ENCODE assay signal across 16 cellular contexts in the genomic region with DNA sequence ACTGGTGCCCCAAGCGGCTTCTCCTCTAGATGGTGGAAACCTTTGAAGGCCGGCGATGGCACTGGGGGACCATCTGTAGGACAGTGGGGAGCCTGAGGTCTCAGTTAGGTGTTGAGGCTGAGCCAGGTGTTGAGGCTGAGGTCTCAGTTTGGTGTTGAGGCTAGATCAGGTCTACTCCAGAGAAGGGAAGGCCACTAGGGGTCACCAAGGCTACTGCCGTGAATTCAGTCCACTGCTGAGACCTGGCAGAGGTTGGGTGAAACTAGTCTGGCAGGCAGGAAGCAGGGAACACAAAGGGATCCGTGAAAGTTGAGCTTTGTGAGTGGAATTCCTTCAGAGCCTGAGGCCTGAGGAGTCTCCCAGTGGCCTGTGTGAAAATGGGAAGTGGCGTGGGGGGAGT.
A peak's percentile ranks its signal among the peaks of the same experiment; 100 is the strongest.
DNase-seq lines count a peak whose midpoint lies in the region; ATAC-seq and TF ChIP-seq lines count a peak whose summit lies in the region.
"Had no signal": no experiment of that assay in that cellular context is flagged by ENCODE, and none has a peak within 500 bp of the region (broad histone marks: within the 10 kb centered on the region; RNA-seq: fewer than 3 reads in every experiment).

No MANE protein-coding gene starts in this region.

- DNase-seq in SIG-M5 treated with dmso at 0.1 percent for 504 hours (lab: John Stamatoyannopoulos, UW; ENCODE audit: unreplicated experiment) (peak; percentile 24), SIG-M5 (lab: John Stamatoyannopoulos, UW) (no peak), PC-9 (peak; percentile 38 to 49), left ventricle myocardium superior (peak; percentile 19), stomach (peak; percentile 34), OCI-M2 (lab: John Stamatoyannopoulos, UW; ENCODE audit: unreplicated experiment) (no peak), occipital lobe (lab: John Stamatoyannopoulos, UW) (no peak), sciatic nerve (ENCODE audit: low spot score) (no peak)
- DNase-seq: activated CD4-positive, alpha-beta memory T cell treated with anti-CD3 and anti-CD28 coated beads, Interleukin-2, amount 10 ng/mL, durations not matched to agents 7 days and 5 days; activated naive CD8-positive, alpha-beta T cell treated with anti-CD3 and anti-CD28 coated beads for 36 hours; effector memory CD4-positive, alpha-beta T cell; NCI-H2171 treated with DMSO at 0.1 percent for 48 hours; stimulated activated CD4-positive, alpha-beta T cell treated with anti-CD3 and anti-CD28 coated beads, Interleukin-1b, Interleukin-23, amount 100 ng/mL, for 48 hours; T-cell had no signal

- intact Hi-C loops in PC-9 (cut with micrococcal nuclease; ENCODE audit: unreplicated experiment) (loop anchor here (1.0 to 10.0 kb wide), 2 partner anchors 122 to 185 kb away; no protein-coding TSS in a partner anchor), left ventricle myocardium superior (cut with micrococcal nuclease) (no loop called here), stomach (cut with DNase I; ENCODE audit: low total_unique reads) (no loop called here), sciatic nerve (cut with DNase I) (no loop called here)

- CTCF ChIA-PET in PC-9 (lab: Charles Lee) = interaction anchor here (0.6 kb wide), 1 partner anchor 46 kb away, joined by 3 read pairs; no protein-coding TSS in a partner anchor

- H3K36me3 ChIP-seq in PC-9 (ENCODE audit: low read depth) (no peaks in the 10 kb centered on the region), stomach (no peaks in the 10 kb centered on the region)

- peaks cover 5% of the 10 kb centered on the region; the same call in 1 of the 2 replicates for H3K79me2 ChIP-seq in PC-9 (ENCODE audit: low read depth)

- no peak for TF ChIP-seq EP300 in stomach (IDR thresholded peaks at IDR 0.05)

- POLR2A ChIA-PET in PC-9 (lab: Charles Lee; ENCODE audit: unreplicated experiment) = interaction anchor here (0.6 kb wide), 1 partner anchor 260 kb away, joined by 6 read pairs; a partner anchor contains a TSS

- H3F3A ChIP-seq in PC-9 (ENCODE audit: insufficient read depth, low read depth) = peaks cover 12% of the 10 kb centered on the region

- H4K20me1 ChIP-seq in PC-9 (ENCODE audit: insufficient read depth) = no peaks in the 10 kb centered on the region

- H3K4me3 ChIP-seq in PC-9 (no peak overlapping the region), stomach (no peak overlapping the region)

- TF ChIP-seq CTCF in PC-9 (conservative IDR thresholded peaks at IDR 0.05) (no peak; the same call in 1 of the 2 replicates), stomach (IDR thresholded peaks at IDR 0.05) (no peak)

- 65 to 78% (median 72%) methylated on average over 6 of the region's 6 CpGs for WGBS in stomach, 5 donors

- ATAC-seq in left ventricle myocardium superior (no peak), sciatic nerve (no peak)
- ATAC-seq: natural killer cell treated with Interleukin-12 subunit alpha and Interleukin-12 subunit beta and Interleukin-15 and Interleukin-18, amount 100 ng/mL, for 72 hours; T-cell had no signal

- no peak for TF ChIP-seq POLR2A in stomach (IDR thresholded peaks at IDR 0.05)

- H3K4me2 ChIP-seq in PC-9 = no peak overlapping the region

- H3K4me1 ChIP-seq in PC-9 (replicated peaks; ENCODE audit: insufficient read depth) (peaks cover 14% of the 10 kb centered on the region), stomach (peaks cover 5 to 17% (median 15%) of the 10 kb centered on the region in 4 donors)

- H2AFZ ChIP-seq in PC-9 = no peak overlapping the region

- H3K27ac ChIP-seq in PC-9 (no peak overlapping the region), stomach (peak overlapping the region in 1 of 5 donors; percentile 39)
- H3K27ac ChIP-seq: HL-60 had no signal

- no peaks in the 10 kb centered on the region for H3K9me3 ChIP-seq in PC-9 (ENCODE audit: insufficient read depth, low read depth)
- H3K9me3 ChIP-seq in stomach = no peaks in the 10 kb centered on the region

- no peaks in the 10 kb centered on the region for H3K27me3 ChIP-seq in PC-9 (ENCODE audit: insufficient read depth, low read depth)
- peaks cover 0 to 31% (median 0%) of the 10 kb centered on the region in 3 donors for H3K27me3 ChIP-seq in stomach

- no TSS peak for BruUV-seq in PC-9 (replicated peaks; lab: Mats Ljungman, UMichigan)

- H3K9me2 ChIP-seq in PC-9 (ENCODE audit: insufficient read depth) = no peaks in the 10 kb centered on the region

Comparison
In these comparisons a context has a peak if more than half of its experiments do, and no peak if none do; other contexts are left out.
1. DNase-seq: peak in SIG-M5 treated with dmso at 0.1 percent for 504 hours (single experiment), PC-9 (2 of 2), left ventricle myocardium superior (single experiment) and stomach (single experiment); none in SIG-M5 (single experiment), OCI-M2 (single experiment), occipital lobe (single experiment) and sciatic nerve (single experiment).